Comparison of ENCODE assay signal across 8 cellular contexts in the genomic region with DNA sequence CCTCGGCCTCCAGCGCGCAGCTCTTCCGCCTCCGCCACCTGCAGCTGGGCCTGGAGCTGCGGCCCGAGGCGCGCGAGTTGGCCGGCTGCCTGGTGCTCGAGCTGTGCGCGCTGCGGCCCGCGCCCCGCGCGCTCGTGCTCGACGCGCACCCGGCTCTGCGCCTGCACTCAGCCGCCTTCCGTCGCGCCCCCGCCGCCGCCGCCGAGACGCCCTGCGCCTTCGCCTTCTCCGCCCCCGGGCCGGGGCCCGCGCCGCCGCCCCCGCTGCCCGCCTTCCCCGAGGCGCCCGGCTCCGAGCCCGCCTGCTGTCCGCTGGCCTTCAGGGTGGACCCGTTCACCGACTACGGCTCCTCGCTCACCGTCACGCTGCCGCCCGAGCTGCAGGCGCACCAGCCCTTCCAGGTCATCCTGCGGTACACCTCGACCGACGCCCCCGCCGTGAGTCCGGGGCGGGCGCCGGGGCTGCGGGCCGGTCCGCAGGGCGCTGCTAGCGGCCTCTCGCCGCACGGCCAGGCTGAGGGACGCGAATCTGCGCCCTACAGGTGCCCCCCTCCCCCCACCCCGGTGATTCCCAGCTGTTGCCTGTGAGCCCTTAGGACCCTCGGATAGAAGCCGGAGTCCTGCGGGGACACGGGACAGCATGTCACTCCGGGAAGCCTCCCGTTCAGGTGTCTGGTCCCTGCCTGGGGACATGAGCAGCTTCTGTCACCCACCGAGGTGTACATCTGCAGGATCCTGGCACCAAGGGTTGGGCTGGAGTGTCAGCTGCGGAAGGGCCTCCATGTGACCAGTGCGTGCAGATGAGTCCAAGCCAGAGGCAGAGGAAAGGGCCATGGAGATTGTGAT. TPM values are rescaled to one million over a fixed set of nuclear protein-coding genes. Genes with fewer than 3 reads are reported as not detected.
DNase-seq lines count a peak whose midpoint lies in the region; ATAC-seq and TF ChIP-seq lines count a peak whose summit lies in the region.

No MANE protein-coding gene starts in this region.

- H3K4me1 ChIP-seq in OCI-LY7 (ENCODE audit: insufficient read depth, low read length, poor library complexity, severe bottlenecking) (peaks cover 48% of the 10 kb centered on the region), cardiac muscle cell (ENCODE audit: low read depth) (peaks cover 20% of the 10 kb centered on the region)

- CTCF ChIA-PET in OCI-LY7 (lab: Charles Lee; ENCODE audit: unreplicated experiment), result interaction anchor here (0.6 to 1.4 kb wide), 2 partner anchors 16 to 103 kb away, joined by 3 to 5 read pairs; no protein-coding TSS in a partner anchor

- BruUV-seq in OCI-LY7 (replicated peaks; lab: Mats Ljungman, UMichigan), result no TSS peak

- peaks cover 3% of the 10 kb centered on the region; the same call in 1 of the 2 replicates for H3K36me3 ChIP-seq in OCI-LY7 (ENCODE audit: insufficient read depth, low read length)
- H3K36me3 ChIP-seq in cardiac muscle cell, result no peaks in the 10 kb centered on the region

- H3K27ac ChIP-seq in 22Rv1 (peak overlapping the region; percentile 94), OCI-LY7 (ENCODE audit: low read depth, low read length, poor library complexity, severe bottlenecking) (peak overlapping the region; percentile 57), cardiac muscle cell (no peak overlapping the region)

- H3K9me3 Mint-ChIP-seq in activated naive CD8-positive, alpha-beta T cell treated with anti-CD3 and anti-CD28 coated beads for 36 hours, result no peaks in the 10 kb centered on the region

- peak; percentile 14 for ATAC-seq in HG03097 (IDR thresholded peaks at IDR 0.05; ENCODE audit: low FRiP score, unreplicated experiment)

- TF ChIP-seq CTCF in 22Rv1 (IDR thresholded peaks at IDR 0.05) (no peak), GM12875 (IDR thresholded peaks at IDR 0.05; ENCODE audit: borderline replicate concordance, insufficient read depth, low read depth, low read length) (no peak), OCI-LY7 (conservative IDR thresholded peaks at IDR 0.05; ENCODE audit: low read length) (no peak), cardiac muscle cell (IDR thresholded peaks at IDR 0.05; ENCODE audit: low read depth, low read length) (no peak)

- H3K27me3 ChIP-seq in cardiac muscle cell, result no peaks in the 10 kb centered on the region

- no peaks in the 10 kb centered on the region for H3K27me3 Mint-ChIP-seq in activated naive CD8-positive, alpha-beta T cell treated with anti-CD3 and anti-CD28 coated beads for 36 hours

- peaks cover 47% of the 10 kb centered on the region for H3K4me1 Mint-ChIP-seq in activated naive CD8-positive, alpha-beta T cell treated with anti-CD3 and anti-CD28 coated beads for 36 hours

- DNase-seq in OCI-LY7 (ENCODE audit: low spot score) (peak; percentile 80), cardiac muscle cell (ENCODE audit: low read depth in 1 of 2, low spot score in 1 of 2) (peak; percentile 67), occipital lobe (lab: John Stamatoyannopoulos, UW) (peak; percentile 39)
- peak; percentile 63 for DNase-seq in activated naive CD8-positive, alpha-beta T cell treated with anti-CD3 and anti-CD28 coated beads for 36 hours
- no peak for DNase-seq in NK-92 treated with Interleukin-12 subunit alpha and Interleukin-12 subunit beta, amount 100 ng/mL, for 24 hours (lab: John Stamatoyannopoulos, UW)

- no peak overlapping the region for H2AFZ ChIP-seq in OCI-LY7 (ENCODE audit: low read length)

- peaks cover 13% of the 10 kb centered on the region; the same call in 1 of the 2 replicates for H3K79me2 ChIP-seq in OCI-LY7 (ENCODE audit: insufficient read depth, low read depth, low read length)

- intact Hi-C loops in OCI-LY7 (cut with micrococcal nuclease; ENCODE audit: unreplicated experiment), result no loop called here

- H3K4me3 ChIP-seq in GM12875 (ENCODE audit: low read depth, low read length) (peak overlapping the region; percentile 71), OCI-LY7 (ENCODE audit: low read depth, low read length, poor library complexity, severe bottlenecking) (peak overlapping the region; percentile 83), cardiac muscle cell (peak overlapping the region; percentile 56)

- H3K9me3 ChIP-seq in OCI-LY7 (ENCODE audit: low read length), result no peaks in the 10 kb centered on the region
- H3K9me3 ChIP-seq in cardiac muscle cell (ENCODE audit: low read depth), result no peaks in the 10 kb centered on the region

- peak overlapping the region; percentile 78 for H3K4me3 Mint-ChIP-seq in activated naive CD8-positive, alpha-beta T cell treated with anti-CD3 and anti-CD28 coated beads for 36 hours

- 0 out of 2 replicates have a peak, but pooled peaks cover 5% of the 10 kb centered on the region for H4K20me1 ChIP-seq in OCI-LY7 (ENCODE audit: insufficient read depth, low read length)

- H3K9me2 ChIP-seq in OCI-LY7 (ENCODE audit: insufficient read depth, low read length), result no peaks in the 10 kb centered on the region

- POLR2A ChIA-PET in OCI-LY7 (lab: Charles Lee), result interaction anchor here (1.1 to 1.2 kb wide), 2 partner anchors 11 to 18 kb away, joined by 3 to 5 read pairs; a partner anchor contains a TSS

- peak overlapping the region; percentile 99 for H3K4me2 ChIP-seq in OCI-LY7 (ENCODE audit: low read length)

- H3K36me3 Mint-ChIP-seq in activated naive CD8-positive, alpha-beta T cell treated with anti-CD3 and anti-CD28 coated beads for 36 hours, result peaks cover 9% of the 10 kb centered on the region

- H3K27ac Mint-ChIP-seq in activated naive CD8-positive, alpha-beta T cell treated with anti-CD3 and anti-CD28 coated beads for 36 hours, result peak overlapping the region; percentile 80

RNA-seq across cellular contexts. Expression of a gene that starts 0.6 kb away (rescaled TPM):
- 22.7 and 41.9 TPM in 2 replicates for total RNA-seq in OCI-LY7 (2014; rRNA removed; shearing (Covaris generic))
- 51.8 and 53.5 TPM in 2 replicates for total RNA-seq in OCI-LY7 (2022)
- 10 to 100 TPM; 33.8 to 37.2 TPM for total RNA-seq in activated naive CD8-positive, alpha-beta T cell treated with anti-CD3 and anti-CD28 coated beads for 36 hours
- 43.5 and 49.0 TPM in 2 replicates for total RNA-seq in cardiac muscle cell
- polyA plus RNA-seq in cardiac muscle cell, result 59.7 and 61.2 TPM in 2 replicates
- total RNA-seq in occipital lobe, result 4.4 TPM

RNA-seq across cellular contexts. Expression of a gene that starts 8.7 kb away (rescaled TPM):
- total RNA-seq in OCI-LY7 (2014; rRNA removed; shearing (Covaris generic)), result 13.0 and 17.6 TPM in 2 replicates
- total RNA-seq in OCI-LY7 (2022) (15.8 and 16.7 TPM in 2 replicates), cardiac muscle cell (10.2 and 29.2 TPM in 2 replicates), occipital lobe (8.9 TPM)
- 1 to 10 TPM; 6.7 to 6.9 TPM for total RNA-seq in activated naive CD8-positive, alpha-beta T cell treated with anti-CD3 and anti-CD28 coated beads for 36 hours
- 22.1 and 24.9 TPM in 2 replicates for polyA plus RNA-seq in cardiac muscle cell

RNA-seq across cellular contexts. Expression of a gene that starts 11.1 kb away (rescaled TPM):
- total RNA-seq in OCI-LY7 (2014; rRNA removed; shearing (Covaris generic)), result 24.7 and 30.6 TPM in 2 replicates
- 65.9 and 69.4 TPM in 2 replicates for total RNA-seq in OCI-LY7 (2022)
- 10 to 100 TPM; 13.3 to 15.9 TPM for total RNA-seq in activated naive CD8-positive, alpha-beta T cell treated with anti-CD3 and anti-CD28 coated beads for 36 hours
- total RNA-seq in cardiac muscle cell, result 6.9 and 10.8 TPM in 2 replicates
- 7.6 and 10.1 TPM in 2 replicates for polyA plus RNA-seq in cardiac muscle cell
- total RNA-seq in occipital lobe, result 5.6 TPM

RNA-seq across cellular contexts. Expression of a gene that starts 17.6 kb away (rescaled TPM):
- 54.1 and 78.1 TPM in 2 replicates for total RNA-seq in OCI-LY7 (2014; rRNA removed; shearing (Covaris generic))
- total RNA-seq in OCI-LY7 (2022), result 67.3 and 70.6 TPM in 2 replicates
- total RNA-seq in activated naive CD8-positive, alpha-beta T cell treated with anti-CD3 and anti-CD28 coated beads for 36 hours, result 10 to 100 TPM; 30.1 to 32.3 TPM
- 60.8 and 61.6 TPM in 2 replicates for total RNA-seq in cardiac muscle cell
- polyA plus RNA-seq in cardiac muscle cell, result 57.9 and 62.8 TPM in 2 replicates
- 27.1 TPM for total RNA-seq in occipital lobe

RNA-seq across cellular contexts. Expression of a gene that starts 56.4 kb away (rescaled TPM):
- total RNA-seq in OCI-LY7 (2014; rRNA removed; shearing (Covaris generic)), result 0.88 and 2.1 TPM in 2 replicates
- total RNA-seq in OCI-LY7 (2022) (1.4 and 2.4 TPM in 2 replicates), cardiac muscle cell (0.70 and 5.1 TPM in 2 replicates), occipital lobe (0.31 TPM)
- total RNA-seq in activated naive CD8-positive, alpha-beta T cell treated with anti-CD3 and anti-CD28 coated beads for 36 hours, result 1 to 10 TPM; 7.6 to 7.8 TPM
- 0.40 and 1.9 TPM in 2 replicates for polyA plus RNA-seq in cardiac muscle cell
